Comparison of ENCODE assay signal across 8 cellular contexts in genomic region chr10:6202684-6203330, GRCh38. TPM values are rescaled to one million over a fixed set of nuclear protein-coding genes. Genes with fewer than 3 reads are reported as not detected.
DNase-seq lines count a peak whose midpoint lies in the region; ATAC-seq lines count a peak whose summit lies in the region.

TSS of gene PFKFB3 (plus strand) at chr10:6202932. CDS start at chr10:6203261, 329 bp downstream.

- ATAC-seq in GM18907 (IDR thresholded peaks at IDR 0.05; ENCODE audit: unreplicated experiment) = peak; percentile 76
- ATAC-seq in HG03139 (IDR thresholded peaks at IDR 0.05; ENCODE audit: unreplicated experiment) = peak; percentile 68

- peak; percentile 97 for DNase-seq in Ammon's horn (ENCODE audit: low spot score)
- DNase-seq in NCI-H526 (lab: John Stamatoyannopoulos, UW) = peak; percentile 43 to 90
- peak; percentile 85 to 89 for DNase-seq in activated CD8-positive, alpha-beta memory T cell treated with anti-CD3 and anti-CD28 coated beads for 1 hour (ENCODE audit: extremely low read depth in 1 of 2, low read depth in 1 of 2)
- DNase-seq in effector CD8-positive, alpha-beta T cell (lab: John Stamatoyannopoulos, UW) = peak; percentile 85
- peak; percentile 96 for DNase-seq in lung microvascular endothelial cell (ENCODE audit: low read depth in 2 of 2)
- peak; percentile 91 to 96 (median 94) for DNase-seq in stimulated activated CD4-positive, alpha-beta T cell treated with anti-CD3 and anti-CD28 coated beads, TNF-alpha, amount 100 ng/mL, for 48 hours (ENCODE audit: low read depth in 3 of 3)

RNA-seq across cellular contexts. Expression of gene PFKFB3, which starts in this region (rescaled TPM):
- total RNA-seq in lung microvascular endothelial cell = 12.9 and 21.0 TPM in 2 replicates

Comparison
In these comparisons a context has a peak if more than half of its experiments do, and no peak if none do; other contexts are left out.
1. Peak in every context shown above with its lines: DNase-seq and ATAC-seq.